Comparison of ENCODE assay signal across 9 cellular contexts in the genomic region with DNA sequence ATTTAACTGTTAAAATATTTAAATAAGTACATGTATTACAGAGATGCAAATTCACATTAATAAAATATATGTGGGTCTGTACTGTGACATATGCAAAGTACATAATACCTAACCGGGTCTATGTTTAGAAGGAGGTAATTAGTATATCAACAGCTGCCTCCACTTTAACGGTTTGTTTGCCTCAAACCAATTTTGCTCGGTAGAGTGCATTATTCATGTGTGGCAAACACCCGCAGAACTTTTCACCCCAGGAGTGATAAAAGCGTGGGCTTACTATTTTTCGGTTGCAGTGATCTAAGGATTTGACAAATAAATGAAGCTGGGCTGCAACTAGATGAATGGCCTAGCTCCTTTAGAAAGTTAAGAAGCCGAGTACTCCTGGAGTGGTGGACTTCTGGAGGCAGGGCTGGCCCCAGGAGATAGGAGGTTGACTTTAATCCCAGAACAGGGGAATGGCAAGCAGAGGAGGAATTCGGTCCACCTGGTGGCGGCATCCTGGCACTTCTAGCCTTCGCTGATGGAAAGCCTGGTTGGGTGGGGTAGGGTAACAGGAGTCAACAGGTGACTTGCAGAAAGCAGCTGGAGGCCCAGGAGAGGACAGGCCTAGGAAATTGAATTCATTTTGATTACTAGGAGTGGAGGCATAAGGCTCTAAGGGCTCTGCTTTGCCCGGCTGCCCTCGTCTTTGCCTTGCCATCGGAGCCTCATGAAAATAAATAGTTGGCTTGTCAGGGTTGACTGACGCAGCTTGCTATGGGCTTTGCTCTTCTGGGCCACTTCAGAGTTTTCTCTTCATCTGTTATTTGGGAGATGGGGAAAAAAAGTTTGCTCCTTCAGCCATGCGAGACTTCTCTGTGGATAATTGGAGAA. TPM values are rescaled to one million over a fixed set of nuclear protein-coding genes. Genes with fewer than 3 reads are reported as not detected.
DNase-seq lines count a peak whose midpoint lies in the region; ATAC-seq and TF ChIP-seq lines count a peak whose summit lies in the region.
"Had no signal": no experiment of that assay in that cellular context is flagged by ENCODE, and none has a peak within 500 bp of the region (broad histone marks: within the 10 kb centered on the region; RNA-seq: fewer than 3 reads in every experiment).

No MANE protein-coding gene starts in this region.

- WGBS in esophagus squamous epithelium, 2 donors = 27 to 39% methylated on average over 15 of the region's 15 CpGs

- peaks cover 34 to 66% (median 36%) of the 10 kb centered on the region in 3 donors for H3K4me1 ChIP-seq in esophagus squamous epithelium

- H3K27me3 ChIP-seq in esophagus squamous epithelium = no peaks in the 10 kb centered on the region

- ATAC-seq in left lobe of liver (no peak), GM21528 (IDR thresholded peaks at IDR 0.05; ENCODE audit: low FRiP score, unreplicated experiment) (no peak)

- TF ChIP-seq POLR2A in esophagus squamous epithelium (IDR thresholded peaks at IDR 0.05) = no peak

- H3K4me3 ChIP-seq in esophagus squamous epithelium = peak overlapping the region in 3 of 4 donors; percentile 75 to 80 (median 77)
- H3K4me3 ChIP-seq: SJSA1 had no signal

- peak in 5 of 6 experiments; percentile 30 to 78 (median 64) for TF ChIP-seq CTCF in esophagus squamous epithelium (IDR thresholded peaks at IDR 0.05)

- H3K9me3 ChIP-seq in esophagus squamous epithelium = no peaks in the 10 kb centered on the region
- H3K9me3 ChIP-seq: SJSA1 had no signal

- H3K36me3 ChIP-seq in esophagus squamous epithelium = peaks cover 0 to 11% (median 0%) of the 10 kb centered on the region in 3 donors
- H3K36me3 ChIP-seq: SJSA1 had no signal

- intact Hi-C loops in esophagus squamous epithelium (cut with DNase I) = loop anchor here (5.0 to 10.0 kb wide), 2 partner anchors 96 to 151 kb away; no protein-coding TSS in a partner anchor

- DNase-seq in DMS53 (lab: John Stamatoyannopoulos, UW) (peak; percentile 74), DMS53 treated with DMSO at 0.1 percent for 48 hours (lab: John Stamatoyannopoulos, UW; ENCODE audit: unreplicated experiment) (no peak), HPDE6-E6E7 (ENCODE audit: extremely low spot score) (peak; percentile 49), RKO (ENCODE audit: low spot score) (peak; percentile 16), esophagus squamous epithelium (lab: John Stamatoyannopoulos, UW) (no peak), substantia nigra (lab: John Stamatoyannopoulos, UW) (peak in 6 of 49 donors; percentile 13 to 46 (median 24)), left lobe of liver (ENCODE audit: low spot score) (no peak)

- H3K27ac ChIP-seq in esophagus squamous epithelium (peak overlapping the region; percentile 36 to 96 (median 95)), substantia nigra (ENCODE audit: low read depth, low read length, poor library complexity, severe bottlenecking) (peak overlapping the region; percentile 62)
- H3K27ac ChIP-seq: SJSA1 had no signal

RNA-seq across cellular contexts. Expression of a gene that starts 2.4 kb away (rescaled TPM):
- total RNA-seq in esophagus squamous epithelium = 10 to 100 TPM; 10.9 to 18.1 (median 14.2) TPM
- total RNA-seq in left lobe of liver = 3.4 TPM
- total RNA-seq: SJSA1 had no signal

Comparison
In these comparisons a context has a peak if more than half of its experiments do, and no peak if none do; other contexts are left out.
1. DNase-seq: peak in DMS53 (single experiment), HPDE6-E6E7 (single experiment) and RKO (single experiment); none in DMS53 treated with DMSO at 0.1 percent for 48 hours (single experiment), esophagus squamous epithelium (single experiment) and left lobe of liver (single experiment).